Comparison of ENCODE assay signal across 1 cellular context in genomic region chr1:30778156-30778978, GRCh38.
A peak's percentile ranks its signal among the peaks of the same experiment; 100 is the strongest.
TF ChIP-seq lines count a peak whose summit lies in the region.

No MANE protein-coding gene starts in this region.

TF ChIP-seq in K562, 482 proteins besides CTCF, POLR2A, EP300 and RAD21 (continued from another document and continues in another):
- TF ChIP-seq, protein P1, sequence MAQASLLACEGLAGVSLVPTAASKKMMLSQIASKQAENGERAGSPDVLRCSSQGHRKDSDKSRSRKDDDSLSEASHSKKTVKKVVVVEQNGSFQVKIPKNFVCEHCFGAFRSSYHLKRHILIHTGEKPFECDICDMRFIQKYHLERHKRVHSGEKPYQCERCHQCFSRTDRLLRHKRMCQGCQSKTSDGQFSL (CRISPR knock-in tag; IDR thresholded peaks at IDR 0.05): peak; percentile 80
- TF ChIP-seq, protein P1 (tag; IDR thresholded peaks at IDR 0.05): no peak
- no peak; the same call in 1 of the 2 replicates for TF ChIP-seq RFX7 (CRISPR knock-in tag; IDR thresholded peaks at IDR 0.05)
- TF ChIP-seq ZKSCAN3 (CRISPR knock-in tag; IDR thresholded peaks at IDR 0.05): peak; percentile 57; the same call in 1 of the 2 replicates
- TF ChIP-seq EP400 (IDR thresholded peaks at IDR 0.05): peak; percentile 91
- TF ChIP-seq, protein P2, sequence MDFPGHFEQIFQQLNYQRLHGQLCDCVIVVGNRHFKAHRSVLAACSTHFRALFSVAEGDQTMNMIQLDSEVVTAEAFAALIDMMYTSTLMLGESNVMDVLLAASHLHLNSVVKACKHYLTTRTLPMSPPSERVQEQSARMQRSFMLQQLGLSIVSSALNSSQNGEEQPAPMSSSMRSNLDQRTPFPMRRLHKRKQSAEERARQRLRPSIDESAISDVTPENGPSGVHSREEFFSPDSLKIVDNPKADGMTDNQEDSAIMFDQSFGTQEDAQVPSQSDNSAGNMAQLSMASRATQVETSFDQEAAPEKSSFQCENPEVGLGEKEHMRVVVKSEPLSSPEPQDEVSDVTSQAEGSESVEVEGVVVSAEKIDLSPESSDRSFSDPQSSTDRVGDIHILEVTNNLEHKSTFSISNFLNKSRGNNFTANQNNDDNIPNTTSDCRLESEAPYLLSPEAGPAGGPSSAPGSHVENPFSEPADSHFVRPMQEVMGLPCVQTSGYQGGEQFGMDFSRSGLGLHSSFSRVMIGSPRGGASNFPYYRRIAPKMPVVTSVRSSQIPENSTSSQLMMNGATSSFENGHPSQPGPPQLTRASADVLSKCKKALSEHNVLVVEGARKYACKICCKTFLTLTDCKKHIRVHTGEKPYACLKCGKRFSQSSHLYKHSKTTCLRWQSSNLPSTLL (IDR thresholded peaks at IDR 0.05): peak; percentile 48; the same call in 1 of the 2 replicates
- peak; percentile 58; the same call in 1 of the 2 replicates for TF ChIP-seq ZBTB12 (CRISPR knock-in tag; IDR thresholded peaks at IDR 0.05)
- 0 out of 2 replicates have a peak, but pooled peaks have one; percentile 79 for TF ChIP-seq NR1H2 (CRISPR knock-in tag; IDR thresholded peaks at IDR 0.05)
- TF ChIP-seq ZNF780A (CRISPR knock-in tag; IDR thresholded peaks at IDR 0.05): no peak
- TF ChIP-seq CHD2 (IDR thresholded peaks at IDR 0.05; ENCODE audit: low read depth, low read length): peak; percentile 75
- TF ChIP-seq PTBP1 (IDR thresholded peaks at IDR 0.05; ENCODE audit: low read depth, low read length): no peak
- TF ChIP-seq TRIM24 (IDR thresholded peaks at IDR 0.05): peak in 1 of 2 experiments; percentile 68; a peak in 2 of 4 replicates
- peak; percentile 60 for TF ChIP-seq CREB1 (IDR thresholded peaks at IDR 0.05)
- TF ChIP-seq CREB1 (CRISPR knock-in tag; IDR thresholded peaks at IDR 0.05): peak; percentile 82
- peak; percentile 95 for TF ChIP-seq ZNF197 (CRISPR knock-in tag; IDR thresholded peaks at IDR 0.05; ENCODE audit: low read depth)
- no peak for TF ChIP-seq HNRNPUL1 (IDR thresholded peaks at IDR 0.05; ENCODE audit: low read length)
- TF ChIP-seq ZNF766 (CRISPR knock-in tag; conservative IDR thresholded peaks at IDR 0.05): peak; percentile 70; the same call in 1 of the 2 replicates
- TF ChIP-seq ZNF408 (CRISPR knock-in tag; IDR thresholded peaks at IDR 0.05; ENCODE audit: low read depth): no peak
- peak; percentile 88 for TF ChIP-seq GATAD2A (IDR thresholded peaks at IDR 0.05)
- TF ChIP-seq, protein P3, sequence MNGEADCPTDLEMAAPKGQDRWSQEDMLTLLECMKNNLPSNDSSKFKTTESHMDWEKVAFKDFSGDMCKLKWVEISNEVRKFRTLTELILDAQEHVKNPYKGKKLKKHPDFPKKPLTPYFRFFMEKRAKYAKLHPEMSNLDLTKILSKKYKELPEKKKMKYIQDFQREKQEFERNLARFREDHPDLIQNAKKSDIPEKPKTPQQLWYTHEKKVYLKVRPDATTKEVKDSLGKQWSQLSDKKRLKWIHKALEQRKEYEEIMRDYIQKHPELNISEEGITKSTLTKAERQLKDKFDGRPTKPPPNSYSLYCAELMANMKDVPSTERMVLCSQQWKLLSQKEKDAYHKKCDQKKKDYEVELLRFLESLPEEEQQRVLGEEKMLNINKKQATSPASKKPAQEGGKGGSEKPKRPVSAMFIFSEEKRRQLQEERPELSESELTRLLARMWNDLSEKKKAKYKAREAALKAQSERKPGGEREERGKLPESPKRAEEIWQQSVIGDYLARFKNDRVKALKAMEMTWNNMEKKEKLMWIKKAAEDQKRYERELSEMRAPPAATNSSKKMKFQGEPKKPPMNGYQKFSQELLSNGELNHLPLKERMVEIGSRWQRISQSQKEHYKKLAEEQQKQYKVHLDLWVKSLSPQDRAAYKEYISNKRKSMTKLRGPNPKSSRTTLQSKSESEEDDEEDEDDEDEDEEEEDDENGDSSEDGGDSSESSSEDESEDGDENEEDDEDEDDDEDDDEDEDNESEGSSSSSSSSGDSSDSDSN (IDR thresholded peaks at IDR 0.05; ENCODE audit: borderline replicate concordance in 1 of 2, low read depth in 2 of 2, low read length in 2 of 2): peak; percentile 23 to 62; a peak in 1 of 4 replicates
- no peak for TF ChIP-seq NFE2L1 (tag; IDR thresholded peaks at IDR 0.05; ENCODE audit: borderline replicate concordance, low read depth)
- no peak for TF ChIP-seq PCBP1 (IDR thresholded peaks at IDR 0.05; ENCODE audit: low read depth, low read length, poor library complexity, severe bottlenecking)
- no peak; the same call in 1 of the 2 replicates for TF ChIP-seq ZNF354B (CRISPR knock-in tag; IDR thresholded peaks at IDR 0.05)
- no peak for TF ChIP-seq HMGN3 (IDR thresholded peaks at IDR 0.05; ENCODE audit: borderline replicate concordance, extremely low read depth, insufficient read length, low read depth, low read length)
- TF ChIP-seq, protein P4, sequence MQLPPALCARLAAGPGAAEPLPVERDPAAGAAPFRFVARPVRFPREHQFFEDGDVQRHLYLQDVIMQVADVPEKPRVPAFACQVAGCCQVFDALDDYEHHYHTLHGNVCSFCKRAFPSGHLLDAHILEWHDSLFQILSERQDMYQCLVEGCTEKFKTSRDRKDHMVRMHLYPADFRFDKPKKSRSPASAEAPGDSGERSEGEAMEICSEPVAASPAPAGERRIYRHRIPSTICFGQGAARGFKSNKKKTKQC (CRISPR knock-in tag; IDR thresholded peaks at IDR 0.05): peak; percentile 94; the same call in 1 of the 2 replicates
- TF ChIP-seq CBFA2T3 (IDR thresholded peaks at IDR 0.05): peak; percentile 92
- peak; percentile 83; the same call in 1 of the 2 replicates for TF ChIP-seq ESRRA (IDR thresholded peaks at IDR 0.05; ENCODE audit: borderline replicate concordance, low read depth)
- TF ChIP-seq, protein P5, sequence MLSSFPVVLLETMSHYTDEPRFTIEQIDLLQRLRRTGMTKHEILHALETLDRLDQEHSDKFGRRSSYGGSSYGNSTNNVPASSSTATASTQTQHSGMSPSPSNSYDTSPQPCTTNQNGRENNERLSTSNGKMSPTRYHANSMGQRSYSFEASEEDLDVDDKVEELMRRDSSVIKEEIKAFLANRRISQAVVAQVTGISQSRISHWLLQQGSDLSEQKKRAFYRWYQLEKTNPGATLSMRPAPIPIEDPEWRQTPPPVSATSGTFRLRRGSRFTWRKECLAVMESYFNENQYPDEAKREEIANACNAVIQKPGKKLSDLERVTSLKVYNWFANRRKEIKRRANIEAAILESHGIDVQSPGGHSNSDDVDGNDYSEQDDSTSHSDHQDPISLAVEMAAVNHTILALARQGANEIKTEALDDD (IDR thresholded peaks at IDR 0.05): peak; percentile 60; the same call in 1 of the 2 replicates
- 0 out of 2 replicates have a peak, but pooled peaks have one; percentile 19 for TF ChIP-seq ZNF347 (CRISPR knock-in tag; IDR thresholded peaks at IDR 0.05; ENCODE audit: low read depth)
- TF ChIP-seq, protein P6, sequence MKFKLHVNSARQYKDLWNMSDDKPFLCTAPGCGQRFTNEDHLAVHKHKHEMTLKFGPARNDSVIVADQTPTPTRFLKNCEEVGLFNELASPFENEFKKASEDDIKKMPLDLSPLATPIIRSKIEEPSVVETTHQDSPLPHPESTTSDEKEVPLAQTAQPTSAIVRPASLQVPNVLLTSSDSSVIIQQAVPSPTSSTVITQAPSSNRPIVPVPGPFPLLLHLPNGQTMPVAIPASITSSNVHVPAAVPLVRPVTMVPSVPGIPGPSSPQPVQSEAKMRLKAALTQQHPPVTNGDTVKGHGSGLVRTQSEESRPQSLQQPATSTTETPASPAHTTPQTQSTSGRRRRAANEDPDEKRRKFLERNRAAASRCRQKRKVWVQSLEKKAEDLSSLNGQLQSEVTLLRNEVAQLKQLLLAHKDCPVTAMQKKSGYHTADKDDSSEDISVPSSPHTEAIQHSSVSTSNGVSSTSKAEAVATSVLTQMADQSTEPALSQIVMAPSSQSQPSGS (CRISPR knock-in tag; IDR thresholded peaks at IDR 0.05): no peak
- peak; percentile 46; the same call in 1 of the 2 replicates for TF ChIP-seq HINFP (tag; conservative IDR thresholded peaks at IDR 0.05; ENCODE audit: low read depth)
- TF ChIP-seq ZNF140 (CRISPR knock-in tag; IDR thresholded peaks at IDR 0.05): peak; percentile 71; the same call in 1 of the 2 replicates
- TF ChIP-seq TFAM (CRISPR knock-in tag; conservative IDR thresholded peaks at IDR 0.05): no peak
- peak; percentile 9; the same call in 1 of the 2 replicates for TF ChIP-seq ARID3A (IDR thresholded peaks at IDR 0.05; ENCODE audit: borderline replicate concordance, low read depth, low read length)
- TF ChIP-seq ZNF41 (CRISPR knock-in tag; conservative IDR thresholded peaks at IDR 0.05): peak; percentile 82
- TF ChIP-seq MED1 (CRISPR knock-in tag; IDR thresholded peaks at IDR 0.05; ENCODE audit: borderline replicate concordance): no peak
- TF ChIP-seq ELK1 (CRISPR knock-in tag; IDR thresholded peaks at IDR 0.05): no peak
- TF ChIP-seq CCNT2 (IDR thresholded peaks at IDR 0.05; ENCODE audit: borderline replicate concordance, extremely low read depth, insufficient read length, low read depth, low read length): peak; percentile 66
- TF ChIP-seq, protein P7, sequence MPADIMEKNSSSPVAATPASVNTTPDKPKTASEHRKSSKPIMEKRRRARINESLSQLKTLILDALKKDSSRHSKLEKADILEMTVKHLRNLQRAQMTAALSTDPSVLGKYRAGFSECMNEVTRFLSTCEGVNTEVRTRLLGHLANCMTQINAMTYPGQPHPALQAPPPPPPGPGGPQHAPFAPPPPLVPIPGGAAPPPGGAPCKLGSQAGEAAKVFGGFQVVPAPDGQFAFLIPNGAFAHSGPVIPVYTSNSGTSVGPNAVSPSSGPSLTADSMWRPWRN (IDR thresholded peaks at IDR 0.05; ENCODE audit: low read depth): no peak
- peak; percentile 89; the same call in 1 of the 2 replicates for TF ChIP-seq ZNF232 (CRISPR knock-in tag; IDR thresholded peaks at IDR 0.05)
- TF ChIP-seq GABPB2 (CRISPR knock-in tag; conservative IDR thresholded peaks at IDR 0.05): 0 out of 2 replicates have a peak, but pooled peaks have one; percentile 15
- TF ChIP-seq RB1 (IDR thresholded peaks at IDR 0.05; ENCODE audit: low read depth): peak; percentile 36; the same call in 1 of the 2 replicates
- TF ChIP-seq MIER1 (IDR thresholded peaks at IDR 0.05; ENCODE audit: low read depth): no peak; the same call in 1 of the 2 replicates
